Comparison of ENCODE assay signal across 16 cellular contexts in the genomic region with DNA sequence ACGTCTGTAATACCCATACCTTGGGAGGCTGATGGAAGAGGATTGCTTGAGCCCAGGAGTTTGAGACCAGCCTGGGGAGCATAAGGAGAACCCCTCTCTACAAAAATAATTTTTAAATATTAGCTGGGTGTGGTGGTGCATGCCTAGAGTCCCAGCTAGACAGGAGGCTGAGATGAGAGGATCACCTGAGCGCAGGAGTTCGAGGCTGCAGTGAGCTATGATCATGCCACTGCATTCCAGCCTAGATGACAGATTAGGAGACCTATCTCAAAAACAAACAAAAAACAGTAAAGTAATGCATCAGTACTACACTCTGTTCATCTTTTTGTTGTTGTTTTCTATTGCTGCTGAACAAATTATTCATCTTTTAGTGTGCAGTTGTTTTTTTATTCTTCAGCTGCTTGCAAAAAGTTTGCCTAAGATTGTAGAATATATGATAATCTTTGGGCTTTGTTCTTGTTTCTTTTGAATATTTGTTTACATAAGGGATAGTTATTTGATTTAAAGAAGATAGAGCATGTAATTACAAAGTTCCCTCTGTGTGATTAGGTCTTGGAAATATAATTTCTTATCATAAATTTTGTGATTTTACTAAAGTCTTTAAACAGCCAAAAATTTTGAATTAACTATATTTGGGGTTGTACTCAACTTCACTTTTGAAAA.
"Had no signal": no experiment of that assay in that cellular context is flagged by ENCODE, and none has a peak within 500 bp of the region (broad histone marks: within the 10 kb centered on the region; RNA-seq: fewer than 3 reads in every experiment).

No MANE protein-coding gene starts in this region.

- H3K27me3 Mint-ChIP-seq: activated CD4-positive, alpha-beta memory T cell treated with anti-CD3 and anti-CD28 coated beads for 36 hours; activated CD8-positive, alpha-beta memory T cell treated with anti-CD3 and anti-CD28 coated beads, Interleukin-2, amount 10 ng/mL, durations not matched to agents 7 days and 5 days; activated naive CD4-positive, alpha-beta T cell treated with anti-CD3 and anti-CD28 coated beads, Interleukin-2, amount 10 ng/mL, durations not matched to agents 7 days and 5 days; memory B cell had no signal

- H3K27me3 ChIP-seq: gastrocnemius medialis had no signal

- DNase-seq: activated CD4-positive, alpha-beta memory T cell treated with anti-CD3 and anti-CD28 coated beads for 36 hours; activated CD4-positive, alpha-beta T cell treated with anti-CD3 and anti-CD28 coated beads for 1 hour; activated CD8-positive, alpha-beta memory T cell treated with anti-CD3 and anti-CD28 coated beads, Interleukin-2, amount 10 ng/mL, durations not matched to agents 7 days and 5 days; activated naive CD4-positive, alpha-beta T cell treated with anti-CD3 and anti-CD28 coated beads, Interleukin-2, amount 10 ng/mL, durations not matched to agents 7 days and 5 days; activated T-cell treated with anti-CD3 and anti-CD28 coated beads, Interleukin-2, amount 50 U/mL, for 1 hour; caudate nucleus; gastrocnemius medialis; SW 1271; T-helper 9 cell had no signal

- H3K27ac Mint-ChIP-seq: activated CD4-positive, alpha-beta memory T cell treated with anti-CD3 and anti-CD28 coated beads for 36 hours; activated CD8-positive, alpha-beta memory T cell treated with anti-CD3 and anti-CD28 coated beads, Interleukin-2, amount 10 ng/mL, durations not matched to agents 7 days and 5 days; activated naive CD4-positive, alpha-beta T cell treated with anti-CD3 and anti-CD28 coated beads, Interleukin-2, amount 10 ng/mL, durations not matched to agents 7 days and 5 days; activated T-helper 2 cell treated with anti-CD3 and anti-CD28 coated beads, Interferon-gamma antibody, Interleukin-2, Interleukin-4, amounts not matched to agents 10 μg/mL and 5 μg/mL and 100 μg/mL, durations not matched to agents 14 hours and 24 hours and 36 hours; memory B cell; natural killer cell treated with Interleukin-12 subunit alpha and Interleukin-12 subunit beta and Interleukin-15 and Interleukin-18, amount 100 ng/mL, for 72 hours; stimulated activated effector memory CD8-positive, alpha-beta T cell treated with anti-CD3 and anti-CD28 coated beads, Interleukin-12 subunit alpha, Interleukin-12 subunit beta, amount 100 ng/mL, for 72 hours had no signal

- H3K4me3 ChIP-seq: coronary artery, gastrocnemius medialis, thoracic aorta had no signal

- ATAC-seq: activated CD8-positive, alpha-beta memory T cell treated with anti-CD3 and anti-CD28 coated beads, Interleukin-2, amount 10 ng/mL, durations not matched to agents 7 days and 5 days; gastrocnemius medialis; left lobe of liver; natural killer cell treated with Interleukin-12 subunit alpha and Interleukin-12 subunit beta and Interleukin-15 and Interleukin-18, amount 100 ng/mL, for 72 hours; stimulated activated effector memory CD8-positive, alpha-beta T cell treated with anti-CD3 and anti-CD28 coated beads, Interleukin-12 subunit alpha, Interleukin-12 subunit beta, amount 100 ng/mL, for 72 hours had no signal

- H3K9me3 Mint-ChIP-seq: activated CD4-positive, alpha-beta memory T cell treated with anti-CD3 and anti-CD28 coated beads for 36 hours; activated naive CD4-positive, alpha-beta T cell treated with anti-CD3 and anti-CD28 coated beads, Interleukin-2, amount 10 ng/mL, durations not matched to agents 7 days and 5 days; activated T-helper 2 cell treated with anti-CD3 and anti-CD28 coated beads, Interferon-gamma antibody, Interleukin-2, Interleukin-4, amounts not matched to agents 10 μg/mL and 5 μg/mL and 100 μg/mL, durations not matched to agents 14 hours and 24 hours and 36 hours; memory B cell; natural killer cell treated with Interleukin-12 subunit alpha and Interleukin-12 subunit beta and Interleukin-15 and Interleukin-18, amount 100 ng/mL, for 72 hours; stimulated activated effector memory CD8-positive, alpha-beta T cell treated with anti-CD3 and anti-CD28 coated beads, Interleukin-12 subunit alpha, Interleukin-12 subunit beta, amount 100 ng/mL, for 72 hours had no signal

- H3K27ac ChIP-seq: coronary artery, gastrocnemius medialis, thoracic aorta had no signal

- H3K9me3 ChIP-seq: gastrocnemius medialis, thoracic aorta had no signal

- H3K36me3 ChIP-seq: gastrocnemius medialis, thoracic aorta had no signal

- H3K4me3 Mint-ChIP-seq: activated CD4-positive, alpha-beta memory T cell treated with anti-CD3 and anti-CD28 coated beads for 36 hours; activated CD8-positive, alpha-beta memory T cell treated with anti-CD3 and anti-CD28 coated beads, Interleukin-2, amount 10 ng/mL, durations not matched to agents 7 days and 5 days; activated naive CD4-positive, alpha-beta T cell treated with anti-CD3 and anti-CD28 coated beads, Interleukin-2, amount 10 ng/mL, durations not matched to agents 7 days and 5 days; memory B cell; natural killer cell treated with Interleukin-12 subunit alpha and Interleukin-12 subunit beta and Interleukin-15 and Interleukin-18, amount 100 ng/mL, for 72 hours; stimulated activated effector memory CD8-positive, alpha-beta T cell treated with anti-CD3 and anti-CD28 coated beads, Interleukin-12 subunit alpha, Interleukin-12 subunit beta, amount 100 ng/mL, for 72 hours had no signal
